In genomic region chr11:34346551-34346950, GRCh38 we compare ENCODE assay signal across 10 cellular contexts. TPM values are rescaled to one million over a fixed set of nuclear protein-coding genes. Genes with fewer than 3 reads are reported as not detected.
DNase-seq lines count a peak whose midpoint lies in the region; ATAC-seq and TF ChIP-seq lines count a peak whose summit lies in the region.
"Had no signal": no experiment of that assay in that cellular context is flagged by ENCODE, and none has a peak within 500 bp of the region (broad histone marks: within the 10 kb centered on the region; RNA-seq: fewer than 3 reads in every experiment).

No MANE protein-coding gene starts in this region.

- POLR2A ChIA-PET in HCT116 (lab: Charles Lee), result interaction anchor here (3.5 kb wide), 1 partner anchor 11 kb away, joined by 19 read pairs; the partner anchor contains the start of gene ABTB2

- no peak for DNase-seq in HCT116 (ENCODE audit: low read depth, low spot score)
- DNase-seq in breast epithelium (ENCODE audit: low spot score in 2 of 2), result no peak
- DNase-seq in kidney tubule cell (ENCODE audit: low spot score), result peak; percentile 74
- no peak for DNase-seq in DMS79 (lab: John Stamatoyannopoulos, UW)
- DNase-seq in mesendoderm, result no peak
- DNase-seq: foreskin keratinocyte, NCI-H82 had no signal

- no peak overlapping the region for H2BK5ac ChIP-seq in mesendoderm (ENCODE audit: low read length)

- H3K9me3 ChIP-seq in HCT116 (ENCODE audit: control insufficient read depth in 1 of 2, insufficient read depth in 1 of 2, low read depth in 1 of 2, low read length in 2 of 2) (no peaks in the 10 kb centered on the region), breast epithelium (no peaks in the 10 kb centered on the region), stomach smooth muscle (ENCODE audit: control insufficient read depth in 2 of 2, low read length in 2 of 2) (no peaks in the 10 kb centered on the region)

- H3K36me3 ChIP-seq in HCT116 (ENCODE audit: control insufficient read depth in 1 of 2, insufficient read depth in 2 of 2, low read length in 2 of 2), result no peaks in the 10 kb centered on the region
- H3K36me3 ChIP-seq in breast epithelium, result no peaks in the 10 kb centered on the region
- H3K36me3 ChIP-seq in stomach smooth muscle (ENCODE audit: control insufficient read depth in 2 of 2, insufficient read depth in 2 of 2, low read length in 2 of 2), result no peaks in the 10 kb centered on the region
- no peaks in the 10 kb centered on the region for H3K36me3 ChIP-seq in mesendoderm (ENCODE audit: control insufficient read depth, insufficient read depth, low read length)

- H3K9ac ChIP-seq in HCT116 (ENCODE audit: low read length) (0 out of 2 replicates have a peak overlapping the region, but pooled peaks have one; percentile 8), stomach smooth muscle (ENCODE audit: low read length in 2 of 2) (no peak overlapping the region), mesendoderm (ENCODE audit: low read length) (no peak overlapping the region)

- ATAC-seq in HCT116 (peak; percentile 31), HG02973 (IDR thresholded peaks at IDR 0.05; ENCODE audit: unreplicated experiment) (no peak), HG03039 (IDR thresholded peaks at IDR 0.05; ENCODE audit: unreplicated experiment) (no peak)
- ATAC-seq: foreskin keratinocyte had no signal

- no peak overlapping the region for H3K23ac ChIP-seq in mesendoderm (ENCODE audit: low read length)

- RAD21 ChIA-PET in HCT116 (lab: Charles Lee; ENCODE audit: low non-redundant PET in 1 of 2, low total read pairs in 2 of 2, uncharacterized antibody in 2 of 2, unreplicated experiment in 2 of 2), result no interaction called here

- no peak overlapping the region for H3K56ac ChIP-seq in mesendoderm (ENCODE audit: low read length)

- no peak overlapping the region for H2AFZ ChIP-seq in HCT116 (ENCODE audit: low read depth, low read length, poor library complexity, severe bottlenecking)

- WGBS in mesendoderm (ENCODE audit: extremely low coverage, insufficient coverage, low lambda C conversion rate), result no CpG with 5 or more reads among the region's 6 CpGs

- H4K20me1 ChIP-seq in HCT116 (ENCODE audit: insufficient read depth), result no peaks in the 10 kb centered on the region

- no peak overlapping the region for H3K4ac ChIP-seq in mesendoderm (ENCODE audit: low read depth, low read length)

- peak overlapping the region; percentile 60 for H3K4me2 ChIP-seq in HCT116 (ENCODE audit: low read length)
- no peak overlapping the region for H3K4me2 ChIP-seq in mesendoderm (ENCODE audit: low read length)

- CTCF ChIA-PET in HCT116 (lab: Charles Lee), result interaction anchor here (1.4 to 1.9 kb wide), 2 partner anchors 11 to 172 kb away, joined by 4 to 6 read pairs; partner anchors contain the start of gene ABTB2

- H3K27me3 ChIP-seq in HCT116 (ENCODE audit: insufficient read depth, low read length), result no peaks in the 10 kb centered on the region
- no peaks in the 10 kb centered on the region for H3K27me3 ChIP-seq in breast epithelium
- H3K27me3 ChIP-seq in stomach smooth muscle (ENCODE audit: control insufficient read depth in 1 of 2, insufficient read depth in 2 of 2, low read length in 2 of 2), result no peaks in the 10 kb centered on the region
- H3K27me3 ChIP-seq in mesendoderm (ENCODE audit: insufficient read depth, low read length, poor library complexity), result no peaks in the 10 kb centered on the region

- TF ChIP-seq POLR2A in HCT116 (IDR thresholded peaks at IDR 0.05; ENCODE audit: borderline replicate concordance, extremely low read depth, insufficient read depth, insufficient read length) (no peak), breast epithelium (IDR thresholded peaks at IDR 0.05) (no peak)

- peaks cover 5% of the 10 kb centered on the region; the same call in 1 of the 2 replicates for H3K79me2 ChIP-seq in HCT116 (ENCODE audit: insufficient read depth, low read length)
- no peaks in the 10 kb centered on the region for H3K79me2 ChIP-seq in mesendoderm (ENCODE audit: control insufficient read depth, insufficient read depth, low read length)

- no peak; the same call in 1 of the 2 replicates for TF ChIP-seq RAD21 in HCT116 (IDR thresholded peaks at IDR 0.05; ENCODE audit: low read depth)

- H4K8ac ChIP-seq in mesendoderm (ENCODE audit: low read depth, low read length), result no peak overlapping the region

- intact Hi-C loops in HCT116 (cut with micrococcal nuclease) (no loop called here), breast epithelium (cut with DNase I; ENCODE audit: low total_unique reads) (no loop called here)

- no peaks in the 10 kb centered on the region for H3K9me2 ChIP-seq in HCT116 (ENCODE audit: insufficient read depth)

- H3K27ac ChIP-seq in HCT116 (ENCODE audit: low read depth, low read length) (no peak overlapping the region), breast epithelium (peak overlapping the region; percentile 28 to 63), stomach smooth muscle (ENCODE audit: low read length) (peak overlapping the region; percentile 55), mesendoderm (ENCODE audit: low read depth, low read length) (no peak overlapping the region)
- H3K27ac ChIP-seq: foreskin keratinocyte had no signal

- no peaks in the 10 kb centered on the region for H3K79me1 ChIP-seq in mesendoderm (ENCODE audit: low read length)

- BruUV-seq in HCT116 (replicated peaks; lab: Mats Ljungman, UMichigan), result no TSS peak

- no peak overlapping the region for H2BK15ac ChIP-seq in mesendoderm (replicated peaks; ENCODE audit: low read depth)

- H2AK5ac ChIP-seq in mesendoderm (ENCODE audit: low read length), result no peak overlapping the region

- no peak overlapping the region for H4K5ac ChIP-seq in mesendoderm (ENCODE audit: low read length)

- H3K18ac ChIP-seq in mesendoderm (ENCODE audit: low read length), result no peak overlapping the region

- H3K4me1 ChIP-seq in HCT116 (ENCODE audit: control insufficient read depth in 1 of 2, insufficient read depth in 2 of 2, low read length in 2 of 2) (peaks cover 47 to 61% of the 10 kb centered on the region in 2 experiments), breast epithelium (peaks cover 7 to 8% of the 10 kb centered on the region in 2 donors), stomach smooth muscle (ENCODE audit: control insufficient read depth, insufficient read depth, low read length) (peaks cover 70% of the 10 kb centered on the region), mesendoderm (ENCODE audit: control insufficient read depth, low read depth, low read length) (no peaks in the 10 kb centered on the region)

- H3K4me3 ChIP-seq in HCT116 (replicated peaks in 1 of 2; ENCODE audit: low read depth in 1 of 2, low read length in 2 of 2) (no peak overlapping the region), breast epithelium (no peak overlapping the region), stomach smooth muscle (ENCODE audit: low read length in 2 of 2) (peak overlapping the region; percentile 7 to 29), mesendoderm (ENCODE audit: low read length) (no peak overlapping the region)

- H2BK120ac ChIP-seq in mesendoderm (ENCODE audit: low read depth, low read length), result no peak overlapping the region

- TF ChIP-seq CTCF in HCT116 (IDR thresholded peaks at IDR 0.05 in 2 of 3, conservative IDR thresholded peaks at IDR 0.05 in 1 of 3; ENCODE audit: borderline replicate concordance in 1 of 3, insufficient read depth in 1 of 3, low read depth in 2 of 3, low read length in 2 of 3) (no peak), breast epithelium (IDR thresholded peaks at IDR 0.05) (no peak)

TF ChIP-seq in HCT116, 20 proteins besides CTCF, POLR2A, EP300 and RAD21:
- TF ChIP-seq SP1 (IDR thresholded peaks at IDR 0.05; ENCODE audit: low read depth), result peak; percentile 58; the same call in 1 of the 2 replicates
- TF ChIP-seq SRF (IDR thresholded peaks at IDR 0.05; ENCODE audit: low read depth), result no peak
- TF ChIP-seq ELF1 (IDR thresholded peaks at IDR 0.05; ENCODE audit: borderline replicate concordance, low read depth), result no peak
- TF ChIP-seq CEBPB (IDR thresholded peaks at IDR 0.05; ENCODE audit: low read depth), result 0 out of 2 replicates have a peak, but pooled peaks have one; percentile 17
- TF ChIP-seq POLR2AphosphoS5 (IDR thresholded peaks at IDR 0.05; ENCODE audit: low read depth, low read length), result no peak; the same call in 1 of the 2 replicates
- TF ChIP-seq TCF7L2 (IDR thresholded peaks at IDR 0.05; ENCODE audit: borderline replicate concordance, extremely low read depth, insufficient read depth, insufficient read length), result no peak
- TF ChIP-seq EGR1 (IDR thresholded peaks at IDR 0.05; ENCODE audit: low read depth), result no peak
- TF ChIP-seq CBX3 (IDR thresholded peaks at IDR 0.05; ENCODE audit: low read depth), result no peak
- peak; percentile 70 for TF ChIP-seq FOSL1 (IDR thresholded peaks at IDR 0.05; ENCODE audit: low read depth)
- no peak for TF ChIP-seq ZFX (IDR thresholded peaks at IDR 0.05)
- TF ChIP-seq MAX (IDR thresholded peaks at IDR 0.05), result no peak
- no peak for TF ChIP-seq SIN3A (IDR thresholded peaks at IDR 0.05; ENCODE audit: low read depth)
- TF ChIP-seq JUND (IDR thresholded peaks at IDR 0.05), result peak; percentile 69
- no peak for TF ChIP-seq EZH2phosphoT487 (IDR thresholded peaks at IDR 0.05; ENCODE audit: borderline replicate concordance)
- no peak for TF ChIP-seq ATF3 (IDR thresholded peaks at IDR 0.05)

RNA-seq across cellular contexts. Expression of gene ABTB2, which starts 11.3 kb away (rescaled TPM):
- total RNA-seq in HCT116 (2021; ENCODE audit: unreplicated experiment) (6.8 TPM), breast epithelium (1 to 10 TPM; 1.3 to 5.6 (median 1.9) TPM)
- polyA plus RNA-seq in HCT116 (2012), result 6.7 and 8.6 TPM in 2 replicates
- polyA plus RNA-seq in mesendoderm (2013, experiment 1 of 2), result 2.6 TPM
- polyA plus RNA-seq in mesendoderm (2013, experiment 2 of 2), result 2.5 TPM

Comparison
In these comparisons a context has a peak if more than half of its experiments do, and no peak if none do; other contexts are left out.
1. H3K27ac ChIP-seq: peak in breast epithelium (2 of 2) and stomach smooth muscle (single experiment); none in HCT116 (single experiment) and mesendoderm (single experiment).
2. H3K4me3 ChIP-seq: peak in stomach smooth muscle (2 of 2); none in HCT116 (0 of 2), breast epithelium (0 of 3) and mesendoderm (single experiment).